Comparison of ENCODE assay signal across 18 cellular contexts in genomic region chr17:1951920-1952319, GRCh38.
"Had no signal": no experiment of that assay in that cellular context is flagged by ENCODE, and none has a peak within 500 bp of the region (broad histone marks: within the 10 kb centered on the region; RNA-seq: fewer than 3 reads in every experiment).

No MANE protein-coding gene starts in this region.

- H3K27me3 ChIP-seq: hepatocyte, right atrium auricular region, upper lobe of left lung had no signal

- H3K36me3 ChIP-seq: prostate gland, right atrium auricular region, thoracic aorta, upper lobe of left lung had no signal

- H3K27ac ChIP-seq: hepatocyte, prostate gland, right atrium auricular region, thoracic aorta, upper lobe of left lung had no signal

- H3K4me3 ChIP-seq: hepatocyte, lung, prostate gland, right atrium auricular region, thoracic aorta, upper lobe of left lung had no signal

- H3K9me3 ChIP-seq: prostate gland, right atrium auricular region, thoracic aorta, upper lobe of left lung had no signal

- DNase-seq: activated B cell treated with CpG ODN at 0.5 μM for 24 hours; activated CD4-positive, alpha-beta memory T cell treated with anti-CD3 and anti-CD28 coated beads, Interleukin-2, amount 10 ng/mL, durations not matched to agents 7 days and 5 days; activated CD4-positive, alpha-beta T cell treated with anti-CD3 and anti-CD28 coated beads for 4 hours; activated naive CD4-positive, alpha-beta T cell; activated naive CD8-positive, alpha-beta T cell treated with anti-CD3 and anti-CD28 coated beads for 36 hours; activated T-cell treated with anti-CD3 and anti-CD28 coated beads, Interleukin-2, amount 50 U/mL, for 1 hour; amniotic stem cell; effector CD8-positive, alpha-beta T cell; islet precursor cell; stimulated activated CD4-positive, alpha-beta T cell treated with anti-CD3 and anti-CD28 coated beads, Interleukin-4, amount 100 ng/mL, for 1 hour; upper lobe of left lung had no signal

- H3K4me1 ChIP-seq: prostate gland had no signal

- ATAC-seq: activated T-helper 17 cell treated with anti-CD3 and anti-CD28 coated beads, Interleukin-2, amount 50 U/mL, for 72 hours; natural killer cell treated with Interleukin-12 subunit alpha and Interleukin-12 subunit beta and Interleukin-15 and Interleukin-18, amount 100 ng/mL, for 72 hours had no signal
